9 cellular contexts compared by ENCODE assay signal in genomic region chr10:51436805-51437204, GRCh38.
"Had no signal": no experiment of that assay in that cellular context is flagged by ENCODE, and none has a peak within 500 bp of the region (broad histone marks: within the 10 kb centered on the region; RNA-seq: fewer than 3 reads in every experiment).

No MANE protein-coding gene starts in this region.

- ATAC-seq: GM23338, HCT116 had no signal

- H3K36me3 ChIP-seq: HAP-1 had no signal

- H3K4me3 ChIP-seq: GM23248, GM23338, HAP-1 had no signal

- DNase-seq: GM23248, GOT3, H7, H9, HCEC 1CT, HFFc6 had no signal

- H3K27ac ChIP-seq: GM23248 had no signal

- H3K9me3 ChIP-seq: HAP-1 had no signal

- H3K4me1 ChIP-seq: HAP-1 had no signal
